ENCODE assay signal across 32 cellular contexts in the genomic region with DNA sequence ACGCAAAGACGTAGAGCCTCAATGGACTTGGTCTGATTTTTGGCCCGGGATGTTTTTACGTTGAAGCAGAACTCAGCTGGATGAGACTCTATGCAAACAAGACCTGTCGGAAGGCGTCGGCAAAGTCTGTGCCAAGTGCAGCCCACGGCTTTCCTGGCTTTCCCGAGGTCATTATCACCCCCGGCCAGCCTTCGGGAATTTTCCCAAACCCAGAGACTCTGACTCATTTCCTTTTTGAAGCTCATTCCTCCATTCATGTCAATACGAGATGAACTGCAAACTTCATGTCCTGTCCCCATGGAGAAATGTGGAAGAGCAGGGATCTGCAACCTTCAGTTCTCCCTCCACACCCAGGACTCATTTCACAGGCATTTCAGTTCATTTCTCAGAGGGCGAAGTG.
DNase-seq lines count a peak whose midpoint lies in the region; ATAC-seq, FAIRE-seq and TF ChIP-seq lines count a peak whose summit lies in the region.
"Had no signal": no experiment of that assay in that cellular context is flagged by ENCODE, and none has a peak within 500 bp of the region (broad histone marks: within the 10 kb centered on the region; RNA-seq: fewer than 3 reads in every experiment).

No MANE protein-coding gene starts in this region.

- no peaks in the 10 kb centered on the region for H3K36me3 Mint-ChIP-seq in astrocyte (ENCODE audit: low read depth, unreplicated experiment)
- H3K36me3 Mint-ChIP-seq: activated CD8-positive, alpha-beta memory T cell treated with anti-CD3 and anti-CD28 coated beads, Interleukin-2, amount 10 ng/mL, durations not matched to agents 7 days and 5 days; natural killer cell had no signal

- H3K27ac ChIP-seq in astrocyte (ENCODE audit: low read depth, low read length), result peak overlapping the region; percentile 73
- H3K27ac ChIP-seq: brain microvascular endothelial cell, gastrocnemius medialis, hepatocyte, tibial artery, WERI-Rb-1 had no signal

- peak overlapping the region; percentile 66 for H3K4me2 ChIP-seq in astrocyte (ENCODE audit: low read length)
- H3K4me2 ChIP-seq: hepatocyte had no signal

- H3K79me2 ChIP-seq in astrocyte (ENCODE audit: insufficient read depth, low read length), result no peaks in the 10 kb centered on the region
- H3K79me2 ChIP-seq: hepatocyte had no signal

- H3K9me3 Mint-ChIP-seq in astrocyte (ENCODE audit: unreplicated experiment), result no peaks in the 10 kb centered on the region
- H3K9me3 Mint-ChIP-seq: activated CD4-positive, alpha-beta T cell treated with anti-CD3 and anti-CD28 coated beads, Interleukin-2, amount 10 ng/mL, durations not matched to agents 24 days and 14 days; H9; natural killer cell had no signal

- H3K27ac Mint-ChIP-seq in astrocyte (ENCODE audit: unreplicated experiment), result no peak overlapping the region
- H3K27ac Mint-ChIP-seq: activated CD4-positive, alpha-beta T cell treated with anti-CD3 and anti-CD28 coated beads, Interleukin-2, amount 10 ng/mL, durations not matched to agents 24 days and 14 days; activated CD8-positive, alpha-beta memory T cell treated with anti-CD3 and anti-CD28 coated beads, Interleukin-2, amount 10 ng/mL, durations not matched to agents 7 days and 5 days; B cell; H9; natural killer cell had no signal

- peak overlapping the region; percentile 6 for H2AFZ ChIP-seq in astrocyte (ENCODE audit: low read depth, low read length)
- H2AFZ ChIP-seq: hepatocyte had no signal

- intact Hi-C loops in left cardiac atrium (cut with DNase I), result no loop called here
- intact Hi-C loops in left ventricle myocardium superior (cut with micrococcal nuclease), result no loop called here
- intact Hi-C loops in mucosa of descending colon (cut with DNase I, micrococcal nuclease), result no loop called here

- peak in 1 of 2 donors; percentile 75 for ATAC-seq in left cardiac atrium
- no peak for ATAC-seq in left ventricle myocardium superior
- no peak for ATAC-seq in HG03045 (IDR thresholded peaks at IDR 0.05; ENCODE audit: unreplicated experiment)
- ATAC-seq in mucosa of descending colon, result no peak
- ATAC-seq: activated CD8-positive, alpha-beta memory T cell treated with anti-CD3 and anti-CD28 coated beads, Interleukin-2, amount 10 ng/mL, durations not matched to agents 7 days and 5 days; gastrocnemius medialis; natural killer cell; Panc1 had no signal

- peak overlapping the region; percentile 48 for H3K9ac ChIP-seq in astrocyte (ENCODE audit: low read length)

- DNase-seq in left cardiac atrium, result peak; percentile 45
- no peak for DNase-seq in left ventricle myocardium superior
- peak; percentile 98 for DNase-seq in astrocyte (ENCODE audit: low read depth)
- peak; percentile 75 for DNase-seq in fibroblast of pulmonary artery (ENCODE audit: low read depth)
- peak; percentile 66 for DNase-seq in urothelium cell line (ENCODE audit: low spot score)
- DNase-seq in effector CD8-positive, alpha-beta T cell (lab: John Stamatoyannopoulos, UW), result no peak
- no peak for DNase-seq in mucosa of descending colon
- DNase-seq: activated CD4-positive, alpha-beta T cell treated with anti-CD3 and anti-CD28 coated beads, Interleukin-2, amount 10 ng/mL, durations not matched to agents 24 days and 14 days; activated CD8-positive, alpha-beta memory T cell treated with anti-CD3 and anti-CD28 coated beads, Interleukin-2, amount 10 ng/mL, durations not matched to agents 7 days and 5 days; activated T-cell treated with anti-CD3 and anti-CD28 coated beads, Interleukin-2, amount 50 U/mL, for 48 hours; brain microvascular endothelial cell; DMS53; effector memory CD4-positive, alpha-beta T cell; erythroblast; gastrocnemius medialis; H9; KG1; natural killer cell; NCI-H1436 treated with DMSO at 0.1 percent for 48 hours; NCI-H524; small intestine; stimulated activated CD4-positive, alpha-beta T cell treated with anti-CD3 and anti-CD28 coated beads, Interleukin-2, amount 100 ng/mL, for 24 hours; SW 1271; T1000; tibial artery; WERI-Rb-1 had no signal

- no peaks in the 10 kb centered on the region for H4K20me1 ChIP-seq in astrocyte (ENCODE audit: insufficient read depth, low read length)

- H3K36me3 ChIP-seq in astrocyte (ENCODE audit: insufficient read depth, low read length) (no peaks in the 10 kb centered on the region), mucosa of descending colon (ENCODE audit: low read depth) (no peaks in the 10 kb centered on the region)
- H3K36me3 ChIP-seq: brain microvascular endothelial cell, gastrocnemius medialis, tibial artery, WERI-Rb-1 had no signal

- H3K27me3 ChIP-seq in astrocyte (ENCODE audit: insufficient read depth, low read length), result no peaks in the 10 kb centered on the region
- H3K27me3 ChIP-seq: brain microvascular endothelial cell had no signal

- H3K9me3 ChIP-seq in astrocyte (ENCODE audit: insufficient read depth, low read depth, low read length), result peaks cover 2% of the 10 kb centered on the region
- no peaks in the 10 kb centered on the region for H3K9me3 ChIP-seq in mucosa of descending colon
- H3K9me3 ChIP-seq: gastrocnemius medialis, tibial artery had no signal

- TF ChIP-seq CTCF in astrocyte (IDR thresholded peaks at IDR 0.05; ENCODE audit: insufficient read depth, low read depth, low read length), result no peak
- TF ChIP-seq CTCF in fibroblast of pulmonary artery (IDR thresholded peaks at IDR 0.05; ENCODE audit: low read length, missing control alignments), result no peak
- TF ChIP-seq CTCF in mucosa of descending colon (IDR thresholded peaks at IDR 0.05), result no peak

- FAIRE-seq in astrocyte (lab: Jason Lieb, UNC), result no peak
- FAIRE-seq in urothelium cell line (lab: Jason Lieb, UNC), result no peak
- FAIRE-seq: colon, GM18507, small intestine had no signal

- H3K4me3 Mint-ChIP-seq in astrocyte (ENCODE audit: unreplicated experiment), result no peak overlapping the region
- H3K4me3 Mint-ChIP-seq: activated CD4-positive, alpha-beta T cell treated with anti-CD3 and anti-CD28 coated beads, Interleukin-2, amount 10 ng/mL, durations not matched to agents 24 days and 14 days; activated CD8-positive, alpha-beta memory T cell treated with anti-CD3 and anti-CD28 coated beads, Interleukin-2, amount 10 ng/mL, durations not matched to agents 7 days and 5 days; B cell; H9; natural killer cell had no signal

- H3K4me3 ChIP-seq in astrocyte (ENCODE audit: insufficient read depth, low read depth, low read length) (peak overlapping the region; percentile 19), fibroblast of pulmonary artery (replicated peaks; ENCODE audit: low read depth, low read length) (no peak overlapping the region), mucosa of descending colon (no peak overlapping the region)
- H3K4me3 ChIP-seq: gastrocnemius medialis, hepatocyte, tibial artery had no signal

- H3K4me1 ChIP-seq in astrocyte (ENCODE audit: insufficient read depth, low read length) (peaks cover 10% of the 10 kb centered on the region), mucosa of descending colon (ENCODE audit: low read depth) (no peaks in the 10 kb centered on the region)
- H3K4me1 ChIP-seq: gastrocnemius medialis, tibial artery had no signal

- peaks cover 9% of the 10 kb centered on the region for H3K27me3 Mint-ChIP-seq in astrocyte (ENCODE audit: low read depth, unreplicated experiment)
- H3K27me3 Mint-ChIP-seq: activated CD4-positive, alpha-beta T cell treated with anti-CD3 and anti-CD28 coated beads, Interleukin-2, amount 10 ng/mL, durations not matched to agents 24 days and 14 days; activated CD8-positive, alpha-beta memory T cell treated with anti-CD3 and anti-CD28 coated beads, Interleukin-2, amount 10 ng/mL, durations not matched to agents 7 days and 5 days; B cell had no signal

- H3K4me1 Mint-ChIP-seq in astrocyte (ENCODE audit: low read depth, unreplicated experiment), result peaks cover 11% of the 10 kb centered on the region
- H3K4me1 Mint-ChIP-seq: activated CD4-positive, alpha-beta T cell treated with anti-CD3 and anti-CD28 coated beads, Interleukin-2, amount 10 ng/mL, durations not matched to agents 24 days and 14 days; activated CD8-positive, alpha-beta memory T cell treated with anti-CD3 and anti-CD28 coated beads, Interleukin-2, amount 10 ng/mL, durations not matched to agents 7 days and 5 days; B cell; natural killer cell had no signal

Comparison
In these comparisons a context has a peak if more than half of its experiments do, and no peak if none do; other contexts are left out.
1. DNase-seq: peak in left cardiac atrium (single experiment), astrocyte (single experiment), fibroblast of pulmonary artery (single experiment) and urothelium cell line (single experiment); none in left ventricle myocardium superior (single experiment), effector CD8-positive, alpha-beta T cell (single experiment) and mucosa of descending colon (0 of 3).